Comparison of ENCODE assay signal across 8 cellular contexts in genomic region chr5:132425009-132425937, GRCh38. TPM values are rescaled to one million over a fixed set of nuclear protein-coding genes. Genes with fewer than 3 reads are reported as not detected.
DNase-seq lines count a peak whose midpoint lies in the region; ATAC-seq, FAIRE-seq and TF ChIP-seq lines count a peak whose summit lies in the region.

No MANE protein-coding gene starts in this region.

- CTCF ChIA-PET in PC-9 (lab: Charles Lee), result interaction anchor here (0.5 to 1.4 kb wide), 4 partner anchors 10 to 77 kb away, joined by 3 to 6 read pairs (median 4); no protein-coding TSS in a partner anchor
- CTCF ChIA-PET in activated naive CD4-positive, alpha-beta T cell treated with anti-CD3 and anti-CD28 coated beads for 36 hours (lab: Charles Lee), result interaction anchor here (0.7 to 7.9 kb wide), 12 partner anchors 11 to 102 kb away, joined by 3 to 76 read pairs (median 8); partner anchors contain the start of gene IRF1

- intact Hi-C loops in PC-9 (cut with micrococcal nuclease; ENCODE audit: unreplicated experiment) (no loop called here), kidney (cut with DNase I) (loop anchor here (10.0 kb wide), 1 partner anchor 60 kb away; no protein-coding TSS in a partner anchor), dorsolateral prefrontal cortex (cut with DNase I) (no loop called here)
- intact Hi-C loops in activated naive CD4-positive, alpha-beta T cell treated with anti-CD3 and anti-CD28 coated beads for 36 hours (cut with micrococcal nuclease), result loop anchor here (1.0 to 10.0 kb wide), 11 partner anchors 12 to 1690 kb away; partner anchors contain the start of genes IRF1, RAPGEF6, SLC22A4 and TCF7

- peak overlapping the region; percentile 58 for H3K4me2 ChIP-seq in PC-9

- no peak for FAIRE-seq in kidney (lab: Jason Lieb, UNC)

- H3F3A ChIP-seq in PC-9 (ENCODE audit: insufficient read depth, low read depth), result peaks cover 30% of the 10 kb centered on the region

- H3K27ac Mint-ChIP-seq in activated naive CD4-positive, alpha-beta T cell treated with anti-CD3 and anti-CD28 coated beads for 36 hours, result peak overlapping the region; percentile 95
- H3K27ac Mint-ChIP-seq in stimulated activated naive B cell treated with anti-CD40 and anti-IgM and Interleukin-4, amounts not matched to agents 10 μg/mL and 1 μg/mL and 100 μg/mL, for 72 hours, result peak overlapping the region; percentile 94

- H3K4me3 ChIP-seq in GM12864 (ENCODE audit: low read depth, low read length), result peak overlapping the region; percentile 48
- no peak overlapping the region for H3K4me3 ChIP-seq in PC-9
- no peak overlapping the region for H3K4me3 ChIP-seq in kidney (ENCODE audit: low read length in 2 of 2)
- no peak overlapping the region for H3K4me3 ChIP-seq in dorsolateral prefrontal cortex

- peaks cover 14% of the 10 kb centered on the region for H3K36me3 Mint-ChIP-seq in activated naive CD4-positive, alpha-beta T cell treated with anti-CD3 and anti-CD28 coated beads for 36 hours (ENCODE audit: low read depth)
- H3K36me3 Mint-ChIP-seq in stimulated activated naive B cell treated with anti-CD40 and anti-IgM and Interleukin-4, amounts not matched to agents 10 μg/mL and 1 μg/mL and 100 μg/mL, for 72 hours, result peaks cover 10 to 21% of the 10 kb centered on the region in 2 donors

- peak overlapping the region; percentile 46 for H3K4me3 Mint-ChIP-seq in activated naive CD4-positive, alpha-beta T cell treated with anti-CD3 and anti-CD28 coated beads for 36 hours
- H3K4me3 Mint-ChIP-seq in stimulated activated naive B cell treated with anti-CD40 and anti-IgM and Interleukin-4, amounts not matched to agents 10 μg/mL and 1 μg/mL and 100 μg/mL, for 72 hours, result peak overlapping the region; percentile 54 to 68

- DNase-seq in GM12864 (ENCODE audit: low read depth), result peak; percentile 88
- peak in 1 of 2 experiments; percentile 54 for DNase-seq in PC-9
- peak; percentile 91 for DNase-seq in activated naive CD4-positive, alpha-beta T cell treated with anti-CD3 and anti-CD28 coated beads for 36 hours
- DNase-seq in kidney, result no peak
- DNase-seq in stimulated activated naive B cell treated with anti-CD40 and anti-IgM and Interleukin-4, amounts not matched to agents 10 μg/mL and 1 μg/mL and 100 μg/mL, for 72 hours, result peak; percentile 76
- DNase-seq in NCI-H1092 treated with DMSO at 0.1 percent for 48 hours (lab: John Stamatoyannopoulos, UW), result no peak
- DNase-seq in dorsolateral prefrontal cortex, result no peak

- TF ChIP-seq CTCF in GM12864 (IDR thresholded peaks at IDR 0.05; ENCODE audit: low read depth, low read length, missing control alignments) (no peak), PC-9 (conservative IDR thresholded peaks at IDR 0.05) (no peak), kidney (IDR thresholded peaks at IDR 0.05; ENCODE audit: borderline replicate concordance, extremely low read depth, insufficient read depth) (no peak), dorsolateral prefrontal cortex (IDR thresholded peaks at IDR 0.05 in 54 of 56, conservative IDR thresholded peaks at IDR 0.05 in 2 of 56; ENCODE audit: low read depth in 1 of 56, partially characterized antibody in 56 of 56) (no peak)

- H3K27ac ChIP-seq in PC-9, result peak overlapping the region; percentile 87
- H3K27ac ChIP-seq in kidney (ENCODE audit: low read depth in 2 of 2, low read length in 2 of 2), result peak overlapping the region; percentile 1 to 76
- peak overlapping the region in 7 of 59 donors; percentile 3 to 71 (median 39) for H3K27ac ChIP-seq in dorsolateral prefrontal cortex

- no TSS peak for BruUV-seq in PC-9 (replicated peaks; lab: Mats Ljungman, UMichigan)

- H2AFZ ChIP-seq in PC-9, result no peak overlapping the region

- H3K27me3 ChIP-seq in PC-9 (ENCODE audit: insufficient read depth, low read depth) (no peaks in the 10 kb centered on the region), dorsolateral prefrontal cortex (no peaks in the 10 kb centered on the region)

- H3K36me3 ChIP-seq in PC-9 (ENCODE audit: low read depth) (no peaks in the 10 kb centered on the region), kidney (ENCODE audit: control insufficient read depth in 1 of 2, insufficient read depth in 2 of 2, low read length in 2 of 2) (no peaks in the 10 kb centered on the region)

- no peaks in the 10 kb centered on the region for H3K79me2 ChIP-seq in PC-9 (ENCODE audit: low read depth)

- POLR2A ChIA-PET in PC-9 (lab: Charles Lee; ENCODE audit: unreplicated experiment), result interaction anchor here (0.6 kb wide), 1 partner anchor 14 kb away, joined by 3 read pairs; no protein-coding TSS in a partner anchor

- H3K9me3 ChIP-seq in PC-9 (ENCODE audit: insufficient read depth, low read depth), result no peaks in the 10 kb centered on the region
- H3K9me3 ChIP-seq in kidney (ENCODE audit: control insufficient read depth in 1 of 2, low read length in 2 of 2), result no peaks in the 10 kb centered on the region

- H4K20me1 ChIP-seq in PC-9 (ENCODE audit: insufficient read depth), result no peaks in the 10 kb centered on the region

- no peaks in the 10 kb centered on the region for H3K9me3 Mint-ChIP-seq in activated naive CD4-positive, alpha-beta T cell treated with anti-CD3 and anti-CD28 coated beads for 36 hours
- no peaks in the 10 kb centered on the region for H3K9me3 Mint-ChIP-seq in stimulated activated naive B cell treated with anti-CD40 and anti-IgM and Interleukin-4, amounts not matched to agents 10 μg/mL and 1 μg/mL and 100 μg/mL, for 72 hours

- no peak overlapping the region for H3K9ac ChIP-seq in kidney (ENCODE audit: low read length in 2 of 2)

- no peaks in the 10 kb centered on the region for H3K9me2 ChIP-seq in PC-9 (ENCODE audit: insufficient read depth)

- ATAC-seq in HG02571 (IDR thresholded peaks at IDR 0.05; ENCODE audit: unreplicated experiment), result peak; percentile 37
- peak; percentile 75 to 80 for ATAC-seq in stimulated activated naive B cell treated with anti-CD40 and anti-IgM and Interleukin-4, amounts not matched to agents 10 μg/mL and 1 μg/mL and 100 μg/mL, for 72 hours (replicated peaks)

- no peaks in the 10 kb centered on the region for H3K27me3 Mint-ChIP-seq in activated naive CD4-positive, alpha-beta T cell treated with anti-CD3 and anti-CD28 coated beads for 36 hours (ENCODE audit: low read depth)
- H3K27me3 Mint-ChIP-seq in stimulated activated naive B cell treated with anti-CD40 and anti-IgM and Interleukin-4, amounts not matched to agents 10 μg/mL and 1 μg/mL and 100 μg/mL, for 72 hours, result no peaks in the 10 kb centered on the region

- H3K4me1 Mint-ChIP-seq in activated naive CD4-positive, alpha-beta T cell treated with anti-CD3 and anti-CD28 coated beads for 36 hours (ENCODE audit: low read depth), result peaks cover 95% of the 10 kb centered on the region
- H3K4me1 Mint-ChIP-seq in stimulated activated naive B cell treated with anti-CD40 and anti-IgM and Interleukin-4, amounts not matched to agents 10 μg/mL and 1 μg/mL and 100 μg/mL, for 72 hours, result peaks cover 86 to 100% of the 10 kb centered on the region in 2 donors

- peaks cover 83% of the 10 kb centered on the region for H3K4me1 ChIP-seq in PC-9 (replicated peaks; ENCODE audit: insufficient read depth)
- peaks cover 55 to 64% of the 10 kb centered on the region in 2 donors for H3K4me1 ChIP-seq in kidney (ENCODE audit: control insufficient read depth in 1 of 2, insufficient read depth in 1 of 2, low read depth in 1 of 2, low read length in 2 of 2)

RNA-seq across cellular contexts. Expression of gene SLC22A5, which starts 55.8 kb away (rescaled TPM):
- 13.5 and 15.2 TPM in 2 replicates for total RNA-seq in PC-9 (2021)
- total RNA-seq in activated naive CD4-positive, alpha-beta T cell treated with anti-CD3 and anti-CD28 coated beads for 36 hours, result 1 to 10 TPM; 3.1 to 3.6 TPM
- total RNA-seq in kidney, result 28.3 TPM
- 36.3 TPM for polyA plus RNA-seq in kidney (ENCODE audit: insufficient read depth, low read depth, low replicate concordance)
- total RNA-seq in dorsolateral prefrontal cortex, result 10 to 100 TPM in 109 of 120 experiments, 1 to 10 TPM in 11; 8.0 to 25.9 (median 13.9) TPM

Comparison
In these comparisons a context has a peak if more than half of its experiments do, and no peak if none do; other contexts are left out.
1. DNase-seq: peak in GM12864 (single experiment), activated naive CD4-positive, alpha-beta T cell treated with anti-CD3 and anti-CD28 coated beads for 36 hours (single experiment) and stimulated activated naive B cell treated with anti-CD40 and anti-IgM and Interleukin-4, amounts not matched to agents 10 μg/mL and 1 μg/mL and 100 μg/mL, for 72 hours (single experiment); none in kidney (single experiment), NCI-H1092 treated with DMSO at 0.1 percent for 48 hours (single experiment) and dorsolateral prefrontal cortex (0 of 10).
2. intact Hi-C loops: an anchor here in activated naive CD4-positive, alpha-beta T cell treated with anti-CD3 and anti-CD28 coated beads for 36 hours (1.0 to 10.0 kb wide) and kidney (10.0 kb wide); none called in PC-9 and dorsolateral prefrontal cortex.